ENCODE assay signal across 9 cellular contexts in genomic region chr4:124710253-124710849, GRCh38. TPM values are rescaled to one million over a fixed set of nuclear protein-coding genes. Genes with fewer than 3 reads are reported as not detected.
DNase-seq lines count a peak whose midpoint lies in the region; ATAC-seq and TF ChIP-seq lines count a peak whose summit lies in the region.
"Had no signal": no experiment of that assay in that cellular context is flagged by ENCODE, and none has a peak within 500 bp of the region (broad histone marks: within the 10 kb centered on the region; RNA-seq: fewer than 3 reads in every experiment).

No MANE protein-coding gene starts in this region.

- H3K36me3 ChIP-seq in heart left ventricle (peaks cover 0 to 8% (median 0%) of the 10 kb centered on the region in 9 donors), right atrium auricular region (no peaks in the 10 kb centered on the region), left lung (no peaks in the 10 kb centered on the region), urinary bladder (ENCODE audit: insufficient read depth) (no peaks in the 10 kb centered on the region)

- H3K4me3 ChIP-seq in heart left ventricle = peak overlapping the region in 8 of 12 donors; percentile 66 to 91 (median 88)
- H3K4me3 ChIP-seq in right atrium auricular region = peak overlapping the region in 1 of 2 donors; percentile 97
- H3K4me3 ChIP-seq in astrocyte of the spinal cord (ENCODE audit: low read depth, low read length) = peak overlapping the region; percentile 86
- H3K4me3 ChIP-seq in left lung = peak overlapping the region; percentile 75 to 80
- H3K4me3 ChIP-seq in urinary bladder (ENCODE audit: low read depth, low read length) = peak overlapping the region; percentile 86

- intact Hi-C loops in heart left ventricle (cut with DNase I) (loop anchor here in 8 of 10 donors (5.0 to 10.0 kb wide), 8 partner anchors 222 to 378 kb away; no protein-coding TSS in a partner anchor), left lung (cut with DNase I) (no loop called here)

- no peaks in the 10 kb centered on the region for H3K9me3 ChIP-seq in heart left ventricle
- no peaks in the 10 kb centered on the region for H3K9me3 ChIP-seq in right atrium auricular region
- no peaks in the 10 kb centered on the region for H3K9me3 ChIP-seq in left lung

- peak overlapping the region in 2 of 12 donors; percentile 96 to 97 for H3K27ac ChIP-seq in heart left ventricle
- no peak overlapping the region for H3K27ac ChIP-seq in right atrium auricular region
- H3K27ac ChIP-seq in left lung = peak overlapping the region in 1 of 2 donors; percentile 96
- no peak overlapping the region for H3K27ac ChIP-seq in urinary bladder (ENCODE audit: low read depth)

- WGBS in heart left ventricle, 4 donors = 37 to 56% (median 51%) methylated on average over 4 of the region's 4 CpGs
- WGBS in urinary bladder = 12% methylated on average over 4 of the region's 4 CpGs

- ATAC-seq in heart left ventricle = no peak
- no peak for ATAC-seq in left lung
- no peak for ATAC-seq in GM21447 (IDR thresholded peaks at IDR 0.05; ENCODE audit: unreplicated experiment)

- DNase-seq in heart left ventricle (no peak), right atrium auricular region (ENCODE audit: low spot score) (no peak), astrocyte of the spinal cord (ENCODE audit: low read depth, low spot score) (peak; percentile 44), left lung (no peak), mesenteric fat pad (ENCODE audit: low spot score) (no peak), DMS153 treated with DMSO at 0.1 percent for 48 hours (lab: John Stamatoyannopoulos, UW; ENCODE audit: unreplicated experiment) (no peak)
- DNase-seq: CD4-positive, alpha-beta memory T cell had no signal

- H3K4me1 ChIP-seq in heart left ventricle (peaks cover 0 to 41% (median 22%) of the 10 kb centered on the region in 12 donors), right atrium auricular region (peaks cover 0 to 30% of the 10 kb centered on the region in 2 donors), left lung (peaks cover 0 to 49% of the 10 kb centered on the region in 2 donors), urinary bladder (ENCODE audit: insufficient read depth) (no peaks in the 10 kb centered on the region)

- in situ Hi-C loops in astrocyte of the spinal cord (cut with HindIII; ENCODE audit: low sequenced_read_pairs) = no loop called here

- H3K27me3 ChIP-seq in heart left ventricle = no peaks in the 10 kb centered on the region
- H3K27me3 ChIP-seq in right atrium auricular region = no peaks in the 10 kb centered on the region
- no peaks in the 10 kb centered on the region for H3K27me3 ChIP-seq in left lung

- TF ChIP-seq CTCF in heart left ventricle (IDR thresholded peaks at IDR 0.05) (no peak), right atrium auricular region (IDR thresholded peaks at IDR 0.05) (no peak), astrocyte of the spinal cord (IDR thresholded peaks at IDR 0.05; ENCODE audit: low read depth, low read length) (no peak), left lung (IDR thresholded peaks at IDR 0.05) (no peak)

- no peak for TF ChIP-seq POLR2A in heart left ventricle (IDR thresholded peaks at IDR 0.05)

RNA-seq across cellular contexts. Expression of gene ANKRD50, which starts 2.2 kb away (rescaled TPM):
- total RNA-seq in heart left ventricle (10 to 100 TPM in 5 of 9 donors, 1 to 10 TPM in 4; 5.5 to 19.0 (median 11.5) TPM), right atrium auricular region (10 to 100 TPM in 1 of 2 donors, 1 to 10 TPM in 1; 8.2 to 11.7 TPM), left lung (10 to 100 TPM; 20.8 to 40.7 TPM), urinary bladder (149 TPM), mesenteric fat pad (11.7 TPM)
- polyA plus RNA-seq in heart left ventricle (1 to 10 TPM; 1.8 to 6.5 TPM), urinary bladder (13.3 TPM)

Comparison
In these comparisons a context has a peak if more than half of its experiments do, and no peak if none do; other contexts are left out.
1. intact Hi-C loops: an anchor here in heart left ventricle (5.0 to 10.0 kb wide); none called in left lung.